ENCODE assay signal across 28 cellular contexts in genomic region chr13:66468656-66469055, GRCh38.
"Had no signal": no experiment of that assay in that cellular context is flagged by ENCODE, and none has a peak within 500 bp of the region (broad histone marks: within the 10 kb centered on the region; RNA-seq: fewer than 3 reads in every experiment).

No MANE protein-coding gene starts in this region.

- H3K4me3 ChIP-seq: Peyer's patch, SJCRH30 had no signal

- ATAC-seq: activated CD4-positive, alpha-beta T cell treated with anti-CD3 and anti-CD28 coated beads for 36 hours; activated naive CD8-positive, alpha-beta T cell treated with anti-CD3 and anti-CD28 coated beads, Interleukin-2, amount 50 U/mL, for 24 hours; activated T-cell treated with anti-CD3 and anti-CD28 coated beads, Interleukin-2, amount 50 U/mL, for 72 hours had no signal

- H3K9me3 Mint-ChIP-seq: activated CD4-positive, alpha-beta memory T cell treated with anti-CD3 and anti-CD28 coated beads, Interleukin-2, amount 10 ng/mL, durations not matched to agents 7 days and 5 days had no signal

- H3K27me3 Mint-ChIP-seq: activated CD4-positive, alpha-beta memory T cell treated with anti-CD3 and anti-CD28 coated beads, Interleukin-2, amount 10 ng/mL, durations not matched to agents 7 days and 5 days; activated CD4-positive, alpha-beta T cell treated with anti-CD3 and anti-CD28 coated beads for 36 hours; activated naive CD4-positive, alpha-beta T cell treated with anti-CD3 and anti-CD28 coated beads, Interleukin-2, amount 50 U/mL, for 24 hours; activated naive CD8-positive, alpha-beta T cell treated with anti-CD3 and anti-CD28 coated beads, Interleukin-2, amount 50 U/mL, for 24 hours had no signal

- H3K36me3 Mint-ChIP-seq: activated naive CD4-positive, alpha-beta T cell treated with anti-CD3 and anti-CD28 coated beads, Interleukin-2, amount 50 U/mL, for 24 hours had no signal

- H3K4me1 Mint-ChIP-seq: activated CD4-positive, alpha-beta memory T cell treated with anti-CD3 and anti-CD28 coated beads, Interleukin-2, amount 10 ng/mL, durations not matched to agents 7 days and 5 days; activated CD4-positive, alpha-beta T cell treated with anti-CD3 and anti-CD28 coated beads for 36 hours; activated naive CD4-positive, alpha-beta T cell treated with anti-CD3 and anti-CD28 coated beads, Interleukin-2, amount 50 U/mL, for 24 hours; activated naive CD8-positive, alpha-beta T cell treated with anti-CD3 and anti-CD28 coated beads, Interleukin-2, amount 50 U/mL, for 24 hours had no signal

- H3K27ac Mint-ChIP-seq: activated CD4-positive, alpha-beta memory T cell treated with anti-CD3 and anti-CD28 coated beads, Interleukin-2, amount 10 ng/mL, durations not matched to agents 7 days and 5 days; activated CD4-positive, alpha-beta T cell treated with anti-CD3 and anti-CD28 coated beads for 36 hours; activated naive CD4-positive, alpha-beta T cell treated with anti-CD3 and anti-CD28 coated beads, Interleukin-2, amount 50 U/mL, for 24 hours; activated naive CD8-positive, alpha-beta T cell treated with anti-CD3 and anti-CD28 coated beads, Interleukin-2, amount 50 U/mL, for 24 hours; activated T-cell treated with anti-CD3 and anti-CD28 coated beads, Interleukin-2, amount 50 U/mL, for 72 hours had no signal

- DNase-seq: activated CD4-positive, alpha-beta memory T cell treated with anti-CD3 and anti-CD28 coated beads, Interleukin-2, amount 10 ng/mL, durations not matched to agents 7 days and 5 days; activated CD4-positive, alpha-beta T cell treated with anti-CD3 and anti-CD28 coated beads for 36 hours; activated CD4-positive, alpha-beta T cell treated with anti-CD3 and anti-CD28 coated beads, Interleukin-2, amount 50 U/mL, for 1 hour; activated CD4-positive, CD25-positive, alpha-beta regulatory T cell; activated naive CD4-positive, alpha-beta T cell; activated naive CD8-positive, alpha-beta T cell treated with anti-CD3 and anti-CD28 coated beads, Interleukin-2, amount 50 U/mL, for 24 hours; activated T-cell treated with anti-CD3 and anti-CD28 coated beads for 4 hours; activated T-cell treated with anti-CD3 and anti-CD28 coated beads, Interleukin-2, amount 50 U/mL, for 72 hours; caudate nucleus; KG1; NCI-H1092 treated with DMSO at 0.1 percent for 48 hours; NCI-H1417 treated with DMSO at 0.1 percent for 48 hours; NCI-H1694; NCI-H2029; NCI-H2107; NCI-H2171 treated with DMSO at 0.1 percent for 48 hours; NCI-H345; NCI-H510A; NCI-H526 treated with DMSO at 0.1 percent for 48 hours; NCI-H82; Peyer's patch; Right ventricle myocardium superior; SJCRH30; SK-N-SH; T-helper 1 cell had no signal

- H3K4me1 ChIP-seq: Peyer's patch, SJCRH30 had no signal

- H3K4me3 Mint-ChIP-seq: activated CD4-positive, alpha-beta memory T cell treated with anti-CD3 and anti-CD28 coated beads, Interleukin-2, amount 10 ng/mL, durations not matched to agents 7 days and 5 days; activated CD4-positive, alpha-beta T cell treated with anti-CD3 and anti-CD28 coated beads for 36 hours; activated naive CD4-positive, alpha-beta T cell treated with anti-CD3 and anti-CD28 coated beads, Interleukin-2, amount 50 U/mL, for 24 hours; activated naive CD8-positive, alpha-beta T cell treated with anti-CD3 and anti-CD28 coated beads, Interleukin-2, amount 50 U/mL, for 24 hours; activated T-cell treated with anti-CD3 and anti-CD28 coated beads, Interleukin-2, amount 50 U/mL, for 72 hours had no signal

- H3K9ac ChIP-seq: SK-N-SH had no signal

- H3K27ac ChIP-seq: Peyer's patch, RWPE1, SJCRH30, VCaP had no signal

- H3K36me3 ChIP-seq: Peyer's patch, SJCRH30 had no signal

- H3K4me2 ChIP-seq: SK-N-SH had no signal

- H3K9me3 ChIP-seq: Peyer's patch, SJCRH30, SK-N-SH had no signal

- H3K27me3 ChIP-seq: Peyer's patch, SJCRH30 had no signal
